Comparison of ENCODE assay signal across 8 cellular contexts in genomic region chr9:120715331-120715924, GRCh38. TPM values are rescaled to one million over a fixed set of nuclear protein-coding genes. Genes with fewer than 3 reads are reported as not detected.
DNase-seq lines count a peak whose midpoint lies in the region; ATAC-seq and TF ChIP-seq lines count a peak whose summit lies in the region.

No MANE protein-coding gene starts in this region.

- no peak overlapping the region for H3K27ac Mint-ChIP-seq in endothelial cell (ENCODE audit: unreplicated experiment)

- H3K27me3 ChIP-seq in mucosa of stomach (ENCODE audit: control insufficient read depth, insufficient read depth, low read length), result no peaks in the 10 kb centered on the region

- no peaks in the 10 kb centered on the region for H3K9me3 Mint-ChIP-seq in endothelial cell (ENCODE audit: unreplicated experiment)

- H3K4me1 ChIP-seq in mucosa of stomach (ENCODE audit: control insufficient read depth, insufficient read depth, low read length), result peaks cover 33% of the 10 kb centered on the region

- ATAC-seq in HG03175 (IDR thresholded peaks at IDR 0.05; ENCODE audit: unreplicated experiment), result no peak

- peak overlapping the region; percentile 76 for H3K9ac ChIP-seq in mucosa of stomach (ENCODE audit: low read length)

- no peak for TF ChIP-seq CTCF in GM12864 (IDR thresholded peaks at IDR 0.05; ENCODE audit: low read depth, low read length, missing control alignments)
- TF ChIP-seq CTCF in endothelial cell (IDR thresholded peaks at IDR 0.05; ENCODE audit: unreplicated experiment), result no peak

- H3K4me1 Mint-ChIP-seq in endothelial cell (ENCODE audit: unreplicated experiment), result peaks cover 3% of the 10 kb centered on the region

- peaks cover 3% of the 10 kb centered on the region for H3K27me3 Mint-ChIP-seq in endothelial cell (ENCODE audit: unreplicated experiment)

- H3K4me3 ChIP-seq in GM12864 (ENCODE audit: low read depth, low read length) (peak overlapping the region; percentile 94), mucosa of stomach (ENCODE audit: low read length) (peak overlapping the region; percentile 82)

- DNase-seq in GM12864 (ENCODE audit: low read depth) (no peak), endothelial cell (ENCODE audit: low spot score) (no peak), NCI-H2107 (lab: John Stamatoyannopoulos, UW) (no peak), NCI-H345 treated with DMSO at 0.1 percent for 48 hours (lab: John Stamatoyannopoulos, UW; ENCODE audit: unreplicated experiment) (no peak), NCI-H1092 (lab: John Stamatoyannopoulos, UW) (no peak)

- peak overlapping the region; percentile 73 for H3K4me3 Mint-ChIP-seq in endothelial cell (ENCODE audit: unreplicated experiment)

- H3K9me3 ChIP-seq in mucosa of stomach (ENCODE audit: control insufficient read depth, low read length), result no peaks in the 10 kb centered on the region

- no peaks in the 10 kb centered on the region for H3K36me3 Mint-ChIP-seq in endothelial cell (ENCODE audit: low read depth, unreplicated experiment)

- H3K36me3 ChIP-seq in mucosa of stomach (ENCODE audit: control insufficient read depth, insufficient read depth, low read length), result no peaks in the 10 kb centered on the region

TF ChIP-seq in PFSK-1, 5 proteins besides CTCF, POLR2A, EP300 and RAD21:
- TF ChIP-seq FOXP2 (optimal IDR thresholded peaks at IDR 0.05; ENCODE audit: borderline replicate concordance, extremely low read depth, extremely low read length, insufficient read depth) (peak; percentile 18), POLR2AphosphoS5 (IDR thresholded peaks at IDR 0.05; ENCODE audit: low read depth, low read length) (no peak), REST (IDR thresholded peaks at IDR 0.05; ENCODE audit: insufficient read depth in 1 of 2, low read depth in 2 of 2, low read length in 2 of 2) (no peak), SIN3A (IDR thresholded peaks at IDR 0.05; ENCODE audit: borderline replicate concordance, insufficient read depth, low read length) (no peak), TAF1 (IDR thresholded peaks at IDR 0.05; ENCODE audit: borderline replicate concordance, insufficient read depth, low read length) (no peak)

RNA-seq across cellular contexts. Expression of gene MEGF9, which starts 1.2 kb away (rescaled TPM):
- polyA plus RNA-seq in PFSK-1 (2012; ENCODE audit: insufficient read length, low read depth), result 1.5 TPM
- 2.6 TPM for total RNA-seq in endothelial cell (ENCODE audit: unreplicated experiment)
